In the genomic region with DNA sequence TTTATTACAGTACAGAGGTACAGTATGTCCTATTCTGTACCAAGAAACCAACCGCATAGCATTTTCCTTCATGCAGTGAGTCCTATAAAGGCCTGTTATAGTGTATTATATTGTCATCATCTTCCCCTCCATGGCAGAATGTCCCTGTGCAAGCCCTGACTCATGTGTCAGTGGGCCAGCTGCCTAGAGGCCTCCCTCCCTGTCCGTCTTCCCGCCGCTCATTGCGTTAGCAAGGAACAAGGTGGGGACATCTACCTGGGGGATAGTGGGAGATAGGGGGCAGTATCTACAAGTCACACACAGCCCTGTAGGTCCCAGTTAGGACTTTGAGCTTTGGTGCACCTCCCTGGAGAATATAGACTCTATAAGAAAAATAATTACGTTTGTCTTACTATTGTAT, we compare ENCODE assay signal across 26 cellular contexts.
"Had no signal": no experiment of that assay in that cellular context is flagged by ENCODE, and none has a peak within 500 bp of the region (broad histone marks: within the 10 kb centered on the region; RNA-seq: fewer than 3 reads in every experiment).

No MANE protein-coding gene starts in this region.

- H3K9me3 ChIP-seq: colonic mucosa, esophagus muscularis mucosa, testis, vagina had no signal

- H3K4me1 ChIP-seq: colonic mucosa, testis had no signal

- H3K4me3 ChIP-seq: colonic mucosa, dorsolateral prefrontal cortex, esophagus muscularis mucosa, hepatocyte, testis, vagina had no signal

- H3K27me3 Mint-ChIP-seq: activated naive CD4-positive, alpha-beta T cell treated with anti-CD3 and anti-CD28 coated beads, Interleukin-2, amount 50 U/mL, for 24 hours; brain; central memory CD8-positive, alpha-beta T cell; effector memory CD8-positive, alpha-beta T cell; naive B cell; stimulated activated naive B cell treated with anti-CD40 and anti-IgM and Interleukin-4, amounts not matched to agents 10 μg/mL and 1 μg/mL and 100 μg/mL, for 72 hours; type B pancreatic cell had no signal

- H3K27ac ChIP-seq: colonic mucosa, esophagus muscularis mucosa, hepatocyte, testis, vagina had no signal

- ATAC-seq: activated CD8-positive, alpha-beta T cell treated with anti-CD3 and anti-CD28 coated beads, Interleukin-2, amount 10 ng/mL, durations not matched to agents 7 days and 5 days; effector memory CD8-positive, alpha-beta T cell; left cardiac atrium; stimulated activated naive B cell treated with anti-CD40 and anti-IgM and Interleukin-4, amounts not matched to agents 10 μg/mL and 1 μg/mL and 100 μg/mL, for 72 hours had no signal

- DNase-seq: activated CD4-positive, alpha-beta T cell treated with anti-CD3 and anti-CD28 coated beads, Interleukin-2, amount 50 U/mL, for 1 hour; activated CD4-positive, CD25-positive, alpha-beta regulatory T cell treated with anti-CD3 and anti-CD28 coated beads, Interleukin-2, amount 50 U/mL, for 72 hours; activated CD8-positive, alpha-beta T cell treated with anti-CD3 and anti-CD28 coated beads, Interleukin-2, amount 10 ng/mL, durations not matched to agents 7 days and 5 days; activated gamma-delta T cell treated with Interleukin-2 at 50 U/mL for 16 hours; aorta; colonic mucosa; dorsolateral prefrontal cortex; effector memory CD8-positive, alpha-beta T cell; glutamatergic neuron; islet precursor cell; left cardiac atrium; mesendoderm; naive B cell; occipital lobe; stimulated activated CD4-positive, alpha-beta T cell treated with anti-CD3 and anti-CD28 coated beads, Interleukin-2, amount 100 ng/mL, for 48 hours; stimulated activated CD8-positive, alpha-beta memory T cell treated with anti-CD3 and anti-CD28 coated beads, Interleukin-4, amount 100 ng/mL, for 48 hours; stimulated activated naive B cell treated with anti-CD40 and anti-IgM and Interleukin-4, amounts not matched to agents 10 μg/mL and 1 μg/mL and 100 μg/mL, for 72 hours; testis had no signal

- H3K9me3 Mint-ChIP-seq: activated naive CD4-positive, alpha-beta T cell treated with anti-CD3 and anti-CD28 coated beads, Interleukin-2, amount 50 U/mL, for 24 hours; brain; central memory CD8-positive, alpha-beta T cell; effector memory CD8-positive, alpha-beta T cell; naive B cell; neural crest cell; stimulated activated naive B cell treated with anti-CD40 and anti-IgM and Interleukin-4, amounts not matched to agents 10 μg/mL and 1 μg/mL and 100 μg/mL, for 72 hours; type B pancreatic cell had no signal

- H3K4me1 Mint-ChIP-seq: activated naive CD4-positive, alpha-beta T cell treated with anti-CD3 and anti-CD28 coated beads, Interleukin-2, amount 50 U/mL, for 24 hours; brain; central memory CD8-positive, alpha-beta T cell; naive B cell; neural crest cell had no signal

- H3K27ac Mint-ChIP-seq: activated CD8-positive, alpha-beta T cell treated with anti-CD3 and anti-CD28 coated beads, Interleukin-2, amount 10 ng/mL, durations not matched to agents 7 days and 5 days; activated naive CD4-positive, alpha-beta T cell treated with anti-CD3 and anti-CD28 coated beads, Interleukin-2, amount 50 U/mL, for 24 hours; brain; type B pancreatic cell had no signal

- H2AFZ ChIP-seq: hepatocyte had no signal

- H3K4me2 ChIP-seq: hepatocyte had no signal

- H3K4me3 Mint-ChIP-seq: activated CD8-positive, alpha-beta T cell treated with anti-CD3 and anti-CD28 coated beads, Interleukin-2, amount 10 ng/mL, durations not matched to agents 7 days and 5 days; activated naive CD4-positive, alpha-beta T cell treated with anti-CD3 and anti-CD28 coated beads, Interleukin-2, amount 50 U/mL, for 24 hours; brain; central memory CD8-positive, alpha-beta T cell; effector memory CD8-positive, alpha-beta T cell; naive B cell; neural crest cell; stimulated activated naive B cell treated with anti-CD40 and anti-IgM and Interleukin-4, amounts not matched to agents 10 μg/mL and 1 μg/mL and 100 μg/mL, for 72 hours; type B pancreatic cell had no signal

- H3K27me3 ChIP-seq: colonic mucosa, dorsolateral prefrontal cortex, esophagus muscularis mucosa, hepatocyte, testis, vagina had no signal
